2 cellular contexts compared by ENCODE assay signal in the genomic region with DNA sequence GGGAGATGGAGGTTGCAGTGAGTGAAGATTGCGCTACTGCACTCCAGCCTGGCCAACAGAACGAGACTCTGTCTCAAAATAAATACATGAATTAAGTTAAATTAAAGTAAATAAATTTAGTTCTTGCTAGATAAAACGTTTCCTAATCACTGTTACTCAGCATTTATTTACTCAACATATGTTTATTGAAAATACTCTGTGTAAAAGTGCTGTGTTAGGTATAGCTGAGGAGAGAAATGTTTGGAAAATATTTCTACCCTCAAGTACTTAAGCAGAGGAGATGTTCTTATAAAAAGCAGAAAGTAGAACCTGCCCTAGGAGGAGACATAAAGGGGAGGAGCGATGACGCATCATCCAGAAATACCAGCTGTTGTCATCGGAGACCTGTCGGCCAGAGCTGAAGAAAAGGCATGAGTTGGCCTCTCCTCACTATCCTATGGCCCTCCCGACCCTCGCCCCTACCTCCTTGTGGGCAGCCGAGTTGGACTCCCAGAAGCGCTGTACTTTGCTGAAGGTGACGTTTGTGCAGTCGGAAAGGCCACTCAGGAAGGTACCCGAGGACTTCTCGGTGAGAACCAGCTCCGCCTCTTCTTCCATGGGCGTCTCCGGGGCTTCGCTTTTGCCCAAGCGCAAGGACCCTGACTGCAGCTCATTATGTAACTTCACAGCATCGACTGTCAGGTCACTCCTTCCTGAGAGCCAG.
TF ChIP-seq lines count a peak whose summit lies in the region.

No MANE protein-coding gene starts in this region.

TF ChIP-seq in SK-N-SH treated with all-trans-retinoic acid at 6 μM for 48 hours, 23 proteins besides CTCF, POLR2A, EP300 and RAD21:
- TF ChIP-seq ISL1 (CRISPR knock-in tag; IDR thresholded peaks at IDR 0.05) (no peak), GLIS3 (CRISPR knock-in tag; IDR thresholded peaks at IDR 0.05) (no peak), ZFP3 (CRISPR knock-in tag; IDR thresholded peaks at IDR 0.05) (no peak), OSR1 (CRISPR knock-in tag; IDR thresholded peaks at IDR 0.05) (no peak), ZFP30 (CRISPR knock-in tag; IDR thresholded peaks at IDR 0.05) (no peak), SNAI2 (CRISPR knock-in tag; IDR thresholded peaks at IDR 0.05) (no peak), ZNF565 (CRISPR knock-in tag; conservative IDR thresholded peaks at IDR 0.05; ENCODE audit: low read depth) (no peak), ZNF70 (CRISPR knock-in tag; IDR thresholded peaks at IDR 0.05) (no peak)
- TF ChIP-seq, protein P1, sequence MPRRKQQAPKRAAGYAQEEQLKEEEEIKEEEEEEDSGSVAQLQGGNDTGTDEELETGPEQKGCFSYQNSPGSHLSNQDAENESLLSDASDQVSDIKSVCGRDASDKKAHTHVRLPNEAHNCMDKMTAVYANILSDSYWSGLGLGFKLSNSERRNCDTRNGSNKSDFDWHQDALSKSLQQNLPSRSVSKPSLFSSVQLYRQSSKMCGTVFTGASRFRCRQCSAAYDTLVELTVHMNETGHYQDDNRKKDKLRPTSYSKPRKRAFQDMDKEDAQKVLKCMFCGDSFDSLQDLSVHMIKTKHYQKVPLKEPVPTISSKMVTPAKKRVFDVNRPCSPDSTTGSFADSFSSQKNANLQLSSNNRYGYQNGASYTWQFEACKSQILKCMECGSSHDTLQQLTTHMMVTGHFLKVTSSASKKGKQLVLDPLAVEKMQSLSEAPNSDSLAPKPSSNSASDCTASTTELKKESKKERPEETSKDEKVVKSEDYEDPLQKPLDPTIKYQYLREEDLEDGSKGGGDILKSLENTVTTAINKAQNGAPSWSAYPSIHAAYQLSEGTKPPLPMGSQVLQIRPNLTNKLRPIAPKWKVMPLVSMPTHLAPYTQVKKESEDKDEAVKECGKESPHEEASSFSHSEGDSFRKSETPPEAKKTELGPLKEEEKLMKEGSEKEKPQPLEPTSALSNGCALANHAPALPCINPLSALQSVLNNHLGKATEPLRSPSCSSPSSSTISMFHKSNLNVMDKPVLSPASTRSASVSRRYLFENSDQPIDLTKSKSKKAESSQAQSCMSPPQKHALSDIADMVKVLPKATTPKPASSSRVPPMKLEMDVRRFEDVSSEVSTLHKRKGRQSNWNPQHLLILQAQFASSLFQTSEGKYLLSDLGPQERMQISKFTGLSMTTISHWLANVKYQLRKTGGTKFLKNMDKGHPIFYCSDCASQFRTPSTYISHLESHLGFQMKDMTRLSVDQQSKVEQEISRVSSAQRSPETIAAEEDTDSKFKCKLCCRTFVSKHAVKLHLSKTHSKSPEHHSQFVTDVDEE (CRISPR knock-in tag; IDR thresholded peaks at IDR 0.05), result no peak
- TF ChIP-seq, protein P2, sequence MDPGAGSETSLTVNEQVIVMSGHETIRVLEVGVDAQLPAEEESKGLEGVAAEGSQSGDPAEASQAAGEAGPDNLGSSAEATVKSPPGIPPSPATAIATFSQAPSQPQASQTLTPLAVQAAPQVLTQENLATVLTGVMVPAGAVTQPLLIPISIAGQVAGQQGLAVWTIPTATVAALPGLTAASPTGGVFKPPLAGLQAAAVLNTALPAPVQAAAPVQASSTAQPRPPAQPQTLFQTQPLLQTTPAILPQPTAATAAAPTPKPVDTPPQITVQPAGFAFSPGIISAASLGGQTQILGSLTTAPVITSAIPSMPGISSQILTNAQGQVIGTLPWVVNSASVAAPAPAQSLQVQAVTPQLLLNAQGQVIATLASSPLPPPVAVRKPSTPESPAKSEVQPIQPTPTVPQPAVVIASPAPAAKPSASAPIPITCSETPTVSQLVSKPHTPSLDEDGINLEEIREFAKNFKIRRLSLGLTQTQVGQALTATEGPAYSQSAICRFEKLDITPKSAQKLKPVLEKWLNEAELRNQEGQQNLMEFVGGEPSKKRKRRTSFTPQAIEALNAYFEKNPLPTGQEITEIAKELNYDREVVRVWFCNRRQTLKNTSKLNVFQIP (CRISPR knock-in tag; IDR thresholded peaks at IDR 0.05; ENCODE audit: borderline replicate concordance, low read depth), result no peak

TF ChIP-seq in HepG2, 621 proteins besides CTCF, POLR2A, EP300 and RAD21:
- TF ChIP-seq GTF3A (CRISPR knock-in tag; conservative IDR thresholded peaks at IDR 0.05), result no peak
- TF ChIP-seq MEF2D (CRISPR knock-in tag; IDR thresholded peaks at IDR 0.05), result peak; percentile 61
- TF ChIP-seq MED1 (CRISPR knock-in tag; IDR thresholded peaks at IDR 0.05), result peak; percentile 50; the same call in 1 of the 2 replicates
- 0 out of 2 replicates have a peak, but pooled peaks have one; percentile 1 for TF ChIP-seq ZNF605 (CRISPR knock-in tag; IDR thresholded peaks at IDR 0.05)
- peak; percentile 66 for TF ChIP-seq FOSL2 (CRISPR knock-in tag; IDR thresholded peaks at IDR 0.05)
- TF ChIP-seq EED (CRISPR knock-in tag; IDR thresholded peaks at IDR 0.05), result peak; percentile 55; the same call in 1 of the 2 replicates
- no peak for TF ChIP-seq THAP11 (CRISPR knock-in tag; IDR thresholded peaks at IDR 0.05)
- TF ChIP-seq YY1 (IDR thresholded peaks at IDR 0.05; ENCODE audit: insufficient read depth, insufficient replicate concordance, low read depth, low read length), result peak; percentile 16
- TF ChIP-seq KDM6A (CRISPR knock-in tag; IDR thresholded peaks at IDR 0.05; ENCODE audit: low read depth), result no peak
- TF ChIP-seq NCOA1 (CRISPR knock-in tag; IDR thresholded peaks at IDR 0.05), result peak; percentile 5; the same call in 1 of the 2 replicates
- TF ChIP-seq ZNF430 (CRISPR knock-in tag; IDR thresholded peaks at IDR 0.05), result 0 out of 2 replicates have a peak, but pooled peaks have one; percentile 23
- TF ChIP-seq ZNF724P (CRISPR knock-in tag; IDR thresholded peaks at IDR 0.05; ENCODE audit: borderline replicate concordance), result 0 out of 2 replicates have a peak, but pooled peaks have one; percentile 39
- TF ChIP-seq ATF7 (IDR thresholded peaks at IDR 0.05), result 0 out of 2 replicates have a peak, but pooled peaks have one; percentile 18
- TF ChIP-seq ATF7 (CRISPR knock-in tag; IDR thresholded peaks at IDR 0.05), result no peak
- TF ChIP-seq, protein P3, sequence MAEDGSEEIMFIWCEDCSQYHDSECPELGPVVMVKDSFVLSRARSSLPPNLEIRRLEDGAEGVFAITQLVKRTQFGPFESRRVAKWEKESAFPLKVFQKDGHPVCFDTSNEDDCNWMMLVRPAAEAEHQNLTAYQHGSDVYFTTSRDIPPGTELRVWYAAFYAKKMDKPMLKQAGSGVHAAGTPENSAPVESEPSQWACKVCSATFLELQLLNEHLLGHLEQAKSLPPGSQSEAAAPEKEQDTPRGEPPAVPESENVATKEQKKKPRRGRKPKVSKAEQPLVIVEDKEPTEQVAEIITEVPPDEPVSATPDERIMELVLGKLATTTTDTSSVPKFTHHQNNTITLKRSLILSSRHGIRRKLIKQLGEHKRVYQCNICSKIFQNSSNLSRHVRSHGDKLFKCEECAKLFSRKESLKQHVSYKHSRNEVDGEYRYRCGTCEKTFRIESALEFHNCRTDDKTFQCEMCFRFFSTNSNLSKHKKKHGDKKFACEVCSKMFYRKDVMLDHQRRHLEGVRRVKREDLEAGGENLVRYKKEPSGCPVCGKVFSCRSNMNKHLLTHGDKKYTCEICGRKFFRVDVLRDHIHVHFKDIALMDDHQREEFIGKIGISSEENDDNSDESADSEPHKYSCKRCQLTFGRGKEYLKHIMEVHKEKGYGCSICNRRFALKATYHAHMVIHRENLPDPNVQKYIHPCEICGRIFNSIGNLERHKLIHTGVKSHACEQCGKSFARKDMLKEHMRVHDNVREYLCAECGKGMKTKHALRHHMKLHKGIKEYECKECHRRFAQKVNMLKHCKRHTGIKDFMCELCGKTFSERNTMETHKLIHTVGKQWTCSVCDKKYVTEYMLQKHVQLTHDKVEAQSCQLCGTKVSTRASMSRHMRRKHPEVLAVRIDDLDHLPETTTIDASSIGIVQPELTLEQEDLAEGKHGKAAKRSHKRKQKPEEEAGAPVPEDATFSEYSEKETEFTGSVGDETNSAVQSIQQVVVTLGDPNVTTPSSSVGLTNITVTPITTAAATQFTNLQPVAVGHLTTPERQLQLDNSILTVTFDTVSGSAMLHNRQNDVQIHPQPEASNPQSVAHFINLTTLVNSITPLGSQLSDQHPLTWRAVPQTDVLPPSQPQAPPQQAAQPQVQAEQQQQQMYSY (CRISPR knock-in tag; IDR thresholded peaks at IDR 0.05), result peak; percentile 96
- peak; percentile 63; the same call in 1 of the 3 replicates for TF ChIP-seq MXI1 (IDR thresholded peaks at IDR 0.05; ENCODE audit: borderline replicate concordance, low read depth, low read length)
- TF ChIP-seq CREB1 (IDR thresholded peaks at IDR 0.05), result peak; percentile 70; the same call in 1 of the 2 replicates
- TF ChIP-seq CREB1 (CRISPR knock-in tag; IDR thresholded peaks at IDR 0.05), result 0 out of 2 replicates have a peak, but pooled peaks have one; percentile 12
- TF ChIP-seq, protein P4, sequence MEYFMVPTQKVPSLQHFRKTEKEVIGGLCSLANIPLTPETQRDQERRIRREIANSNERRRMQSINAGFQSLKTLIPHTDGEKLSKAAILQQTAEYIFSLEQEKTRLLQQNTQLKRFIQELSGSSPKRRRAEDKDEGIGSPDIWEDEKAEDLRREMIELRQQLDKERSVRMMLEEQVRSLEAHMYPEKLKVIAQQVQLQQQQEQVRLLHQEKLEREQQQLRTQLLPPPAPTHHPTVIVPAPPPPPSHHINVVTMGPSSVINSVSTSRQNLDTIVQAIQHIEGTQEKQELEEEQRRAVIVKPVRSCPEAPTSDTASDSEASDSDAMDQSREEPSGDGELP (IDR thresholded peaks at IDR 0.05; ENCODE audit: borderline replicate concordance, low read depth), result peak; percentile 68; the same call in 1 of the 2 replicates
- TF ChIP-seq SP2 (CRISPR knock-in tag; IDR thresholded peaks at IDR 0.05), result no peak
- TF ChIP-seq, protein P5, sequence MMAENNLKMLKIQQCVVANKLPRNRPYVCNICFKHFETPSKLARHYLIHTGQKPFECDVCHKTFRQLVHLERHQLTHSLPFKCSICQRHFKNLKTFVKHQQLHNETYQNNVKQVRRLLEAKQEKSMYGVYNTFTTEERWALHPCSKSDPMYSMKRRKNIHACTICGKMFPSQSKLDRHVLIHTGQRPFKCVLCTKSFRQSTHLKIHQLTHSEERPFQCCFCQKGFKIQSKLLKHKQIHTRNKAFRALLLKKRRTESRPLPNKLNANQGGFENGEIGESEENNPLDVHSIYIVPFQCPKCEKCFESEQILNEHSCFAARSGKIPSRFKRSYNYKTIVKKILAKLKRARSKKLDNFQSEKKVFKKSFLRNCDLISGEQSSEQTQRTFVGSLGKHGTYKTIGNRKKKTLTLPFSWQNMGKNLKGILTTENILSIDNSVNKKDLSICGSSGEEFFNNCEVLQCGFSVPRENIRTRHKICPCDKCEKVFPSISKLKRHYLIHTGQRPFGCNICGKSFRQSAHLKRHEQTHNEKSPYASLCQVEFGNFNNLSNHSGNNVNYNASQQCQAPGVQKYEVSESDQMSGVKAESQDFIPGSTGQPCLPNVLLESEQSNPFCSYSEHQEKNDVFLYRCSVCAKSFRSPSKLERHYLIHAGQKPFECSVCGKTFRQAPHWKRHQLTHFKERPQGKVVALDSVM (CRISPR knock-in tag; IDR thresholded peaks at IDR 0.05), result peak; percentile 74
- no peak for TF ChIP-seq SOX13 (IDR thresholded peaks at IDR 0.05)
- no peak for TF ChIP-seq SOX13 (CRISPR knock-in tag; conservative IDR thresholded peaks at IDR 0.05 in 1 of 2, IDR thresholded peaks at IDR 0.05 in 1 of 2)
